Comparison of ENCODE assay signal across 9 cellular contexts in the genomic region with DNA sequence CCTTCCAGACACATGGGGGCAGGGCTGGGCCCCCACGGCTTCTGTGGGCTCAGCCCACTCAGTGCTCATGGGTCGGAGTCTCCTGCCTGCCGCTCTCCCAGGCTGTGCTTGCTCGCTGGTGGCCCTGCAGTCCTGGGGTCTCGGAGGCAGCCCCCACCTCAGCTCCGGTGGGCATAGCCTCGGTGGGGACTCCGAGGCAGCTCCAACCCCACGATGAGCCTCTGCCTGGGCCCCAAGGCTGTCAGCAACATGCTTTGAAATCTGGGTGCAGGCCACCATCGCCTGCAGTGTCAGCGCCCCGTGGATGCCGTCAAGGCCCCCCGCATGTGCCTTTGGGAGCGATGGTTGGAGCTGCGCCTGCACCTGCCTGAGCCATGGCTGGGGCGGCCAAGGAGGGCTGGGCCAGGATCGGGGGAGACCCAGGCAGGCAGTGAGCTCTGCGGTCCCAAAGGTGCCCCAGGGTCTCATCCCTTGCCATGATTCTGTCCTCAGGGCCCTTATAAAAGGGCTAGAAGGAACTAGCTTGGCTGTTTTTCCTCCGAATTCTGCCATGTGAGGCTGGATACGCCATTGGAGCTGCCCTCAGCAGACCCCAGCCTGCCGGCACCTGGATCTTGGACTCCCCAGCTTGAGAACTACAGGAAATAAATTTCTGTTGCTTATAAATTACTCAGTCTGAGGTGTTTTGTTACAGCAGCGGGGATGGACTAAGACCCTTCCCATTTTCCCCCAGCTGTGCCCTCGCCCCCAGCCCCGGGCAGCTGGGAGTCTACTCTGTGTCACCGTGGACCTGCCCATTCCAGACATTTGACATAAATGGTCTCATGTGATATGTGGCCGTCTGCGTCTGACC. TPM values are rescaled to one million over a fixed set of nuclear protein-coding genes. Genes with fewer than 3 reads are reported as not detected.
A peak's percentile ranks its signal among the peaks of the same experiment; 100 is the strongest.
DNase-seq lines count a peak whose midpoint lies in the region; ATAC-seq and TF ChIP-seq lines count a peak whose summit lies in the region.
"Had no signal": no experiment of that assay in that cellular context is flagged by ENCODE, and none has a peak within 500 bp of the region (broad histone marks: within the 10 kb centered on the region; RNA-seq: fewer than 3 reads in every experiment).

No MANE protein-coding gene starts in this region.

- peak overlapping the region; percentile 99 for H3K27ac Mint-ChIP-seq in activated CD4-positive, alpha-beta T cell treated with anti-CD3 and anti-CD28 coated beads, Interleukin-2, amount 10 ng/mL, durations not matched to agents 24 days and 14 days

- H3K9ac ChIP-seq in adipocyte (ENCODE audit: low read length) = peak overlapping the region; percentile 77

- no peaks in the 10 kb centered on the region for H3K9me3 Mint-ChIP-seq in activated CD4-positive, alpha-beta T cell treated with anti-CD3 and anti-CD28 coated beads, Interleukin-2, amount 10 ng/mL, durations not matched to agents 24 days and 14 days

- TF ChIP-seq EP300 in transverse colon (IDR thresholded peaks at IDR 0.05; ENCODE audit: low read depth) = no peak

- H3K9me3 ChIP-seq in adipocyte (ENCODE audit: control insufficient read depth, low read length) = no peaks in the 10 kb centered on the region
- H3K9me3 ChIP-seq in lung (ENCODE audit: control insufficient read depth in 2 of 2, insufficient read depth in 1 of 2, low read length in 1 of 2) = no peaks in the 10 kb centered on the region
- H3K9me3 ChIP-seq in transverse colon = no peaks in the 10 kb centered on the region
- no peaks in the 10 kb centered on the region for H3K9me3 ChIP-seq in ascending aorta

- H3K4me1 ChIP-seq in adipocyte (ENCODE audit: control insufficient read depth, insufficient read depth, low read length) (peaks cover 34% of the 10 kb centered on the region), lung (ENCODE audit: control insufficient read depth in 2 of 2, insufficient read depth in 2 of 2, low read length in 2 of 2) (peaks cover 0 to 22% of the 10 kb centered on the region in 2 donors), transverse colon (peaks cover 28 to 76% (median 53%) of the 10 kb centered on the region in 4 donors), ascending aorta (peaks cover 5 to 10% of the 10 kb centered on the region in 2 donors)

- H3K4me3 Mint-ChIP-seq in activated CD4-positive, alpha-beta T cell treated with anti-CD3 and anti-CD28 coated beads, Interleukin-2, amount 10 ng/mL, durations not matched to agents 24 days and 14 days = peak overlapping the region; percentile 75

- intact Hi-C loops in activated CD4-positive, alpha-beta T cell treated with anti-CD3 and anti-CD28 coated beads, Interleukin-2, amount 10 ng/mL, durations not matched to agents 24 days and 14 days (cut with micrococcal nuclease) = loop anchor here (1.0 to 5.0 kb wide), 3 partner anchors 35 to 190 kb away; a partner anchor contains a TSS
- intact Hi-C loops in transverse colon (cut with DNase I; ENCODE audit: low total_unique reads) (no loop called here), ascending aorta (cut with DNase I) (no loop called here)

- no peak overlapping the region for H3K4me3 ChIP-seq in adipocyte (ENCODE audit: low read length)
- H3K4me3 ChIP-seq in lung = no peak overlapping the region
- no peak overlapping the region for H3K4me3 ChIP-seq in transverse colon
- H3K4me3 ChIP-seq in ascending aorta = no peak overlapping the region

- WGBS in lung, 2 donors = 87 to 88% methylated on average over 28 of the region's 28 CpGs
- 85% methylated on average over 21 of the region's 28 CpGs; no CpG with 5 or more reads in 1 of the 2 donors for WGBS in transverse colon (ENCODE audit: low coverage in 1 of 2), 2 donors

- no peak for TF ChIP-seq POLR2A in transverse colon (IDR thresholded peaks at IDR 0.05)

- ATAC-seq in lung (ENCODE audit: insufficient read depth, low FRiP score) (no peak), HG03139 (IDR thresholded peaks at IDR 0.05; ENCODE audit: unreplicated experiment) (no peak)

- peaks cover 35% of the 10 kb centered on the region for H3K4me1 Mint-ChIP-seq in activated CD4-positive, alpha-beta T cell treated with anti-CD3 and anti-CD28 coated beads, Interleukin-2, amount 10 ng/mL, durations not matched to agents 24 days and 14 days

- H3K36me3 Mint-ChIP-seq in activated CD4-positive, alpha-beta T cell treated with anti-CD3 and anti-CD28 coated beads, Interleukin-2, amount 10 ng/mL, durations not matched to agents 24 days and 14 days (ENCODE audit: low read depth) = peaks cover 20% of the 10 kb centered on the region

- H3K27ac ChIP-seq in lung (ENCODE audit: low read depth in 1 of 2, low read length in 1 of 2) (peak overlapping the region; percentile 2 to 88), transverse colon (peak overlapping the region; percentile 84 to 90 (median 86)), ascending aorta (peak overlapping the region in 1 of 2 donors; percentile 26)

- in situ Hi-C loops in transverse colon (cut with MboI; ENCODE audit: low pct_ligation_motif_present in 1 of 4, low pct_unique_long_range_greater_than_20kb in 1 of 4, low sequenced_read_pairs in 3 of 4) = no loop called here

- TF ChIP-seq CTCF in lung (IDR thresholded peaks at IDR 0.05; ENCODE audit: control extremely low read depth, extremely low read depth) (no peak), transverse colon (IDR thresholded peaks at IDR 0.05) (no peak), ascending aorta (IDR thresholded peaks at IDR 0.05) (no peak)

- no peak for DNase-seq in activated CD4-positive, alpha-beta T cell treated with anti-CD3 and anti-CD28 coated beads, Interleukin-2, amount 10 ng/mL, durations not matched to agents 24 days and 14 days
- DNase-seq in activated CD4-positive, alpha-beta T cell treated with anti-CD3 and anti-CD28 coated beads for 4 hours = no peak
- no peak for DNase-seq in adipocyte (ENCODE audit: low read depth)
- no peak for DNase-seq in lung (ENCODE audit: low spot score)
- peak; percentile 8 for DNase-seq in transverse colon
- DNase-seq in kidney glomerular epithelial cell (lab: John Stamatoyannopoulos, UW) = no peak
- no peak for DNase-seq in ascending aorta (ENCODE audit: low spot score in 2 of 2)

- H3K27me3 ChIP-seq in adipocyte (replicated peaks; ENCODE audit: control insufficient read depth, insufficient read depth, low read length) (no peaks in the 10 kb centered on the region), lung (ENCODE audit: control insufficient read depth, insufficient read depth) (no peaks in the 10 kb centered on the region), transverse colon (no peaks in the 10 kb centered on the region), ascending aorta (no peaks in the 10 kb centered on the region)

- no peaks in the 10 kb centered on the region for H3K27me3 Mint-ChIP-seq in activated CD4-positive, alpha-beta T cell treated with anti-CD3 and anti-CD28 coated beads, Interleukin-2, amount 10 ng/mL, durations not matched to agents 24 days and 14 days

- no peaks in the 10 kb centered on the region for H3K36me3 ChIP-seq in adipocyte (ENCODE audit: control insufficient read depth, insufficient read depth, low read length, severe bottlenecking)
- no peaks in the 10 kb centered on the region for H3K36me3 ChIP-seq in lung (ENCODE audit: control insufficient read depth in 2 of 2, insufficient read depth in 2 of 2, low read length in 2 of 2)
- no peaks in the 10 kb centered on the region for H3K36me3 ChIP-seq in transverse colon
- no peaks in the 10 kb centered on the region for H3K36me3 ChIP-seq in ascending aorta

RNA-seq across cellular contexts. Expression of a gene that starts 30.4 kb away (rescaled TPM):
- total RNA-seq in activated CD4-positive, alpha-beta T cell treated with anti-CD3 and anti-CD28 coated beads, Interleukin-2, amount 10 ng/mL, durations not matched to agents 24 days and 14 days = 20.7 and 21.6 TPM in 2 replicates
- 100 to 1,000 TPM in 1 of 2 donors, 10 to 100 TPM in 1; 31.6 to 106 TPM for total RNA-seq in lung
- polyA plus RNA-seq in lung = 100 to 1,000 TPM in 1 of 2 donors, 10 to 100 TPM in 1; 21.0 to 105 TPM
- 100 to 1,000 TPM in 1 of 4 donors, 10 to 100 TPM in 3; 45.4 to 127 (median 53.1) TPM for total RNA-seq in transverse colon
- total RNA-seq in ascending aorta = 14.0 TPM
- total RNA-seq: HT1080 had no signal

RNA-seq across cellular contexts. Expression of a gene that starts 46.2 kb away (rescaled TPM):
- total RNA-seq in activated CD4-positive, alpha-beta T cell treated with anti-CD3 and anti-CD28 coated beads, Interleukin-2, amount 10 ng/mL, durations not matched to agents 24 days and 14 days = 190 and 200 TPM in 2 replicates
- 100 to 1,000 TPM; 121 to 204 TPM for total RNA-seq in lung
- 100 to 1,000 TPM; 126 to 150 TPM for polyA plus RNA-seq in lung
- 100 to 1,000 TPM; 183 to 457 (median 243) TPM for total RNA-seq in transverse colon
- total RNA-seq in ascending aorta = 273 TPM
